In genomic region chr1:110177775-110178174, GRCh38 we compare ENCODE assay signal across 12 cellular contexts.
DNase-seq lines count a peak whose midpoint lies in the region.
"Had no signal": no experiment of that assay in that cellular context is flagged by ENCODE, and none has a peak within 500 bp of the region (broad histone marks: within the 10 kb centered on the region; RNA-seq: fewer than 3 reads in every experiment).

No MANE protein-coding gene starts in this region.

- DNase-seq in DMS 273 (lab: John Stamatoyannopoulos, UW; ENCODE audit: unreplicated experiment), result peak; percentile 51
- no peak for DNase-seq in DMS 273 treated with DMSO at 0.1 percent for 48 hours (lab: John Stamatoyannopoulos, UW)
- peak; percentile 24 for DNase-seq in COLO829 (ENCODE audit: low spot score)
- peak; percentile 60 for DNase-seq in epidermal melanocyte (ENCODE audit: insufficient read length, low spot score)
- DNase-seq in NCI-H2029 treated with DMSO at 0.1 percent for 48 hours (lab: John Stamatoyannopoulos, UW), result no peak
- no peak for DNase-seq in activated CD4-positive, alpha-beta T cell treated with anti-CD3 and anti-CD28 coated beads, Interleukin-2, amount 50 U/mL, for 4 hours
- DNase-seq: CD4-positive, CD25-positive, alpha-beta regulatory T cell; CD8-positive, alpha-beta T cell; DMS153; DND-41; H9; HFFc6 had no signal

Comparison
In these comparisons a context has a peak if more than half of its experiments do, and no peak if none do; other contexts are left out.
1. DNase-seq: peak in DMS 273 (single experiment), COLO829 (single experiment) and epidermal melanocyte (single experiment); none in DMS 273 treated with DMSO at 0.1 percent for 48 hours (single experiment), NCI-H2029 treated with DMSO at 0.1 percent for 48 hours (single experiment) and activated CD4-positive, alpha-beta T cell treated with anti-CD3 and anti-CD28 coated beads, Interleukin-2, amount 50 U/mL, for 4 hours (0 of 2).